In the genomic region with DNA sequence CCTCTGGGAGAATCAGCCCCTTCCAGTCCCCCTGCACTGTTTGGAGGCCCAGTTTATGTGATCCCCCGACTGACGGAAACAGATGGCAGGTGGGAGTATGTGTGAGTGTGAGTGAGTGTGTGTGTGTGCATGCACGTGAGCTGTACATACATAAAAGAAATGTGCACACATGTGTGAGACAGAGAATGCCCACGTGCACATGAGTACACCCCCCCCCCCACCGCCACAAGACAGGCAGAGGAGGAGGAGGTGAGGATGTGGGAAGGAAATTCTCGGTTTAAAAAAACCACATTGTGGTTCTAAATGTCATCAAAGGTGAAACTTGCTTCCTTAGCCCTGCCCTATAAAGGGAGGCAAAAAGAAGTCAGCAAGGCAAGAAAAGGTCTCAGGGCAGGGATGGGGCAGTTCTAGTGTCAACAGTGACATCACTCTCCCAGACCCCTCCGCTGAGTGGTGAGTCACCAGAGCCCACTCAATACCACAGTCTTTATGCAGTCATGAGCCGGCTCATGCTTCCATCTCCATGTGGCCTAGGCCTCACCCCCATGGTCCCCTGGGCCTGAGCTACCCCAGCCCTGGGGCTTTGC, we compare ENCODE assay signal across 8 cellular contexts.
DNase-seq lines count a peak whose midpoint lies in the region; ATAC-seq and TF ChIP-seq lines count a peak whose summit lies in the region.

No MANE protein-coding gene starts in this region.

- H3K27me3 ChIP-seq in body of pancreas, result no peaks in the 10 kb centered on the region

- no peak overlapping the region for H3K27ac ChIP-seq in body of pancreas

- no peaks in the 10 kb centered on the region for H3K36me3 Mint-ChIP-seq in stimulated activated memory B cell treated with anti-CD40 and anti-IgM and Interleukin-4, amounts not matched to agents 10 μg/mL and 1 μg/mL and 100 μg/mL, for 72 hours

- H3K4me1 ChIP-seq in body of pancreas, result no peaks in the 10 kb centered on the region

- DNase-seq in AML-193 (lab: John Stamatoyannopoulos, UW) (peak; percentile 63 to 69), LHCN-M2 (ENCODE audit: low read depth) (peak; percentile 77), islet precursor cell (peak; percentile 91), NCI-H2107 treated with DMSO at 0.1 percent for 48 hours (lab: John Stamatoyannopoulos, UW; ENCODE audit: unreplicated experiment) (no peak), body of pancreas (no peak)
- DNase-seq in activated CD8-positive, alpha-beta memory T cell treated with anti-CD3 and anti-CD28 coated beads, Interleukin-2, amount 50 U/mL, for 4 hours, result peak; percentile 79

- peaks cover 51% of the 10 kb centered on the region for H3K4me1 Mint-ChIP-seq in stimulated activated memory B cell treated with anti-CD40 and anti-IgM and Interleukin-4, amounts not matched to agents 10 μg/mL and 1 μg/mL and 100 μg/mL, for 72 hours

- H3K4me3 ChIP-seq in body of pancreas, result no peak overlapping the region

- peak; percentile 67 for ATAC-seq in GM21367 (IDR thresholded peaks at IDR 0.05; ENCODE audit: unreplicated experiment)
- peak; percentile 93 for ATAC-seq in stimulated activated memory B cell treated with anti-CD40 and anti-IgM and Interleukin-4, amounts not matched to agents 10 μg/mL and 1 μg/mL and 100 μg/mL, for 72 hours
- no peak for ATAC-seq in body of pancreas

- WGBS in body of pancreas, 2 donors, result 71 to 79% methylated on average over 8 of the region's 8 CpGs

- H3K9me3 Mint-ChIP-seq in stimulated activated memory B cell treated with anti-CD40 and anti-IgM and Interleukin-4, amounts not matched to agents 10 μg/mL and 1 μg/mL and 100 μg/mL, for 72 hours, result no peaks in the 10 kb centered on the region

- no peaks in the 10 kb centered on the region for H3K9me3 ChIP-seq in body of pancreas

- intact Hi-C loops in body of pancreas (cut with DNase I), result no loop called here

- peaks cover 68% of the 10 kb centered on the region for H3K27me3 Mint-ChIP-seq in stimulated activated memory B cell treated with anti-CD40 and anti-IgM and Interleukin-4, amounts not matched to agents 10 μg/mL and 1 μg/mL and 100 μg/mL, for 72 hours

- TF ChIP-seq CTCF in body of pancreas (IDR thresholded peaks at IDR 0.05), result no peak

- peak overlapping the region; percentile 75 for H3K27ac Mint-ChIP-seq in stimulated activated memory B cell treated with anti-CD40 and anti-IgM and Interleukin-4, amounts not matched to agents 10 μg/mL and 1 μg/mL and 100 μg/mL, for 72 hours

- no peaks in the 10 kb centered on the region for H3K36me3 ChIP-seq in body of pancreas (replicated peaks in 1 of 2; ENCODE audit: insufficient read depth in 1 of 2, low read depth in 2 of 2)

- no peak for TF ChIP-seq POLR2A in body of pancreas (IDR thresholded peaks at IDR 0.05)

- peak overlapping the region; percentile 5 for H3K4me3 Mint-ChIP-seq in stimulated activated memory B cell treated with anti-CD40 and anti-IgM and Interleukin-4, amounts not matched to agents 10 μg/mL and 1 μg/mL and 100 μg/mL, for 72 hours

Comparison
In these comparisons a context has a peak if more than half of its experiments do, and no peak if none do; other contexts are left out.
1. DNase-seq: peak in AML-193 (2 of 2), LHCN-M2 (single experiment), activated CD8-positive, alpha-beta memory T cell treated with anti-CD3 and anti-CD28 coated beads, Interleukin-2, amount 50 U/mL, for 4 hours (single experiment) and islet precursor cell (single experiment); none in NCI-H2107 treated with DMSO at 0.1 percent for 48 hours (single experiment) and body of pancreas (0 of 4).